Comparison of ENCODE assay signal across 8 cellular contexts in the genomic region with DNA sequence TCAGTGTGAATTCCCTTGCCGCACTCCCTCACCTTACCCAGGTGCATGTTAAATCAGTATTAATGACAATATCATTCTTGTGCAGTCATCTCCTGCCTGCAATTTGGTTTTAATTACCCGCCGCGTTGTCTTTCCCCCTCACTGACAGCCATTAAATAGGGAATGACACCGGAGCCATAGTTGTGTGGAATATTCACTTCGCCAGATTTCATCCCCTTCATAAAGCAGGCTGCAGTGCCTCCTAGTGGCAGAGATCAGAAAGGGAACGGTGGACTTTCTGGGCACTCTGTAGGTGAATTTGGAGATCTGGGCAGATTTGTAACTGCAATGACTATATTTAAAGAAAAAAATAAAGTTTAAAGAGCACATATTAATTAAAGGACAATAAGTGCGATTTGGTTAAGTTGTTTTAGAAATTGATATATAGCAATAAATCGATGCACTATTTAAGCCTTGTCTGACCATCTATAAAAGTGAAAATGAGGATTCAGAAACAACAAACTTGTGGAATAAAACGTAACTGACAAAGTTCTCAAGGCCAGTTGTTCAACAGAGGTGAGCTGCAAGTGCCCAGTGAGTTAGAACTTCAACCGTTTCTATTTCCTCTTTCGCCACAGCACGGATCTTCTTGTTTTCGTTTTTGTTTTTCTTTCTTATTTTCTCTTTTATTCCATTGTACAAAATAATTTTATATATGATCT.
A peak's percentile ranks its signal among the peaks of the same experiment; 100 is the strongest.
DNase-seq lines count a peak whose midpoint lies in the region; ATAC-seq and TF ChIP-seq lines count a peak whose summit lies in the region.

No MANE protein-coding gene starts in this region.

- peaks cover 4% of the 10 kb centered on the region for H3K27me3 ChIP-seq in DND-41 (ENCODE audit: insufficient read depth, low read length, poor library complexity)

- TF ChIP-seq CTCF in DND-41 (IDR thresholded peaks at IDR 0.05; ENCODE audit: borderline replicate concordance, extremely low read depth, low read length, poor library complexity, severe bottlenecking), result peak; percentile 86

- no peak overlapping the region for H3K9ac ChIP-seq in DND-41 (ENCODE audit: low read depth, low read length)

- H2AFZ ChIP-seq in DND-41 (ENCODE audit: low read depth, low read length), result no peak overlapping the region

- H3K27ac ChIP-seq in DND-41 (ENCODE audit: low read length), result no peak overlapping the region

- no peaks in the 10 kb centered on the region for H3K9me3 ChIP-seq in DND-41 (ENCODE audit: insufficient read depth, low read length, severe bottlenecking)

- H3K79me2 ChIP-seq in DND-41 (ENCODE audit: insufficient read depth, low read length), result no peaks in the 10 kb centered on the region

- ATAC-seq in DND-41 (ENCODE audit: insufficient read depth, low read depth) (no peak), GM18861 (IDR thresholded peaks at IDR 0.05; ENCODE audit: unreplicated experiment) (no peak), HG02642 (IDR thresholded peaks at IDR 0.05; ENCODE audit: poor library complexity, unreplicated experiment) (no peak)

- H3K4me2 ChIP-seq in DND-41 (ENCODE audit: insufficient read depth, low read length), result no peak overlapping the region

- H3K4me3 ChIP-seq in DND-41 (ENCODE audit: low read depth in 1 of 2, low read length in 2 of 2), result no peak overlapping the region

- H3K4me1 ChIP-seq in DND-41 (ENCODE audit: insufficient read depth, low read length), result no peaks in the 10 kb centered on the region

- no peaks in the 10 kb centered on the region for H3K36me3 ChIP-seq in DND-41 (ENCODE audit: insufficient read depth, low read length)

- peak; percentile 32 for DNase-seq in DND-41
- DNase-seq in HCEC 1CT, result peak; percentile 38
- DNase-seq in NCI-H82 (lab: John Stamatoyannopoulos, UW), result peak; percentile 74
- DNase-seq in amniotic epithelial cell (ENCODE audit: low read depth), result peak; percentile 29
- DNase-seq in hippocampal formation (lab: John Stamatoyannopoulos, UW), result peak; percentile 0 to 3
- peak; percentile 32 for DNase-seq in smooth muscle cell of the brain vasculature (ENCODE audit: low read depth, low spot score)

- no peaks in the 10 kb centered on the region for H4K20me1 ChIP-seq in DND-41 (ENCODE audit: insufficient read depth, low read length)

Comparison
In these comparisons a context has a peak if more than half of its experiments do, and no peak if none do; other contexts are left out.
1. DNase-seq: peak in every context shown above with its lines; median percentile 74 in NCI-H82; 38 in HCEC 1CT; 32 in DND-41; 32 in smooth muscle cell of the brain vasculature; 29 in amniotic epithelial cell; 2 in hippocampal formation.